In the genomic region with DNA sequence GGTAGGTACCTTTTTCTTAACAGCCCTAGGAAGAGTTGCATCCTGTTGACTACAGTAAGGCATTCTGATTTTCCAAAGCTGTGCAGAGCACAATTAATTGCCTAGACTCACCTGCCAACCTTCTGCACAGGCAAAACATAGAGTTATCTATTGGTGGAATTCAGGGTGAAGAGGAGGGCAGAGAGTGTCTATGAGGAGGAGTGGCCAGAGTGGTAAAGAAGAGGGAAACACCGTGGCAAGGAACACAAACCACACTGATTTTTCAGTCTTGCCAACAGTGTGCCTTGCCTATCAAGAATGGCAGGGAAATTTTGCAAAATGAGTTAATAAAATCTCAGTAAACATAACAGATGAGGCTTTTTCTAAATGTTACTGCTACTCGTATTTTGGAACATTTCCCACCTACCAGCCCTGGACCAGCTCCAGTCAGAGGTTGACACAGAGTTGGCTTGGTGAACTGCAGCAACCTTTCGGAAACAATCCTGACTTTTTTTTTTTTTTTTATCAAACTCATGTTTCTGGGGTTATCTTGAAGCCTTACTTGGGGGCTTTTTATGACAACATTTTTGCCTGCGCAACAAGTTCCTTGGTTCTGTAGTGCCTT, we compare ENCODE assay signal across 19 cellular contexts.
"Had no signal": no experiment of that assay in that cellular context is flagged by ENCODE, and none has a peak within 500 bp of the region (broad histone marks: within the 10 kb centered on the region; RNA-seq: fewer than 3 reads in every experiment).

No MANE protein-coding gene starts in this region.

- FAIRE-seq: RCC 7860 had no signal

- H3K27ac ChIP-seq: SJSA1, SK-N-MC had no signal

- H3K27me3 ChIP-seq: SJSA1 had no signal

- DNase-seq: KBM-7, MV-4-11, NCI-H1048, NCI-H1436, NCI-H1694 treated with DMSO at 0.1 percent for 48 hours, NCI-H2029, NCI-H2081 treated with DMSO at 0.1 percent for 48 hours, NCI-H2171, NCI-H226, NCI-H510A, NCI-H524 treated with DMSO at 0.1 percent for 48 hours, NCI-H82, Right ventricle myocardium superior, RPMI8226, SIG-M5, T-cell had no signal

- H3K9me3 ChIP-seq: SJSA1 had no signal

- H3K36me3 ChIP-seq: SJSA1 had no signal

- ATAC-seq: T-cell had no signal

- H3K4me1 ChIP-seq: SJSA1 had no signal

- H3K4me3 ChIP-seq: SJSA1, SK-N-MC had no signal
